ENCODE assay signal across 18 cellular contexts in the genomic region with DNA sequence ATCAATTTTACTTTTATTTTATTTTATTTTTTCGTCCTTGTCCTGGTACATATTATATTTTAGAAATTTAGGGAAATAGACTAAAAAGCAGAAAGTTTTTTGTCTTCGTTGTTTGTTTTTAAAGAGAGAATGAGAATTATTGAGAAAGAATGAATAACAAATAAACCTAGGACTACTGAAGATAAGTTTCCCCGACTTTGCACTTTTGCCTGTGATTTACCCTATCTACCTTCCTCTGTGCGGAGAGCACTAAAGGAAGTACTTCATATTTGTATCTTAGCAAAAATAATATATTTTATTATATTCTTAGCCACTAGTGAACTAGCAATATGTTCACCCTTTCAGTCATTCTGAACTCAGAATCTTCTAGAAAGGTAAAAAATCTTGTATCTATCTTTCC.
A peak's percentile ranks its signal among the peaks of the same experiment; 100 is the strongest.
DNase-seq lines count a peak whose midpoint lies in the region; ATAC-seq, FAIRE-seq and TF ChIP-seq lines count a peak whose summit lies in the region.
"Had no signal": no experiment of that assay in that cellular context is flagged by ENCODE, and none has a peak within 500 bp of the region (broad histone marks: within the 10 kb centered on the region; RNA-seq: fewer than 3 reads in every experiment).

No MANE protein-coding gene starts in this region.

- H3K4me3 ChIP-seq in A549 (no peak overlapping the region), PC-3 (ENCODE audit: low read length) (no peak overlapping the region), lower lobe of right lung (no peak overlapping the region)

- TF ChIP-seq EP300 in A549 (IDR thresholded peaks at IDR 0.05): no peak

- intact Hi-C loops in PC-3 (cut with micrococcal nuclease): no loop called here
- intact Hi-C loops in lower lobe of right lung (cut with DNase I): no loop called here

- FAIRE-seq in A549 (lab: Jason Lieb, UNC) (no peak), colon (lab: Jason Lieb, UNC) (peak; percentile 10)
- FAIRE-seq: D721Med, GM12892, GM18507, HTR-8/SVneo had no signal

- no TSS peak for BruUV-seq in PC-3 (replicated peaks; lab: Mats Ljungman, UMichigan)

- H3K4me2 ChIP-seq in A549 (no peak overlapping the region), PC-3 (ENCODE audit: low read length) (no peak overlapping the region)
- H3K4me2 ChIP-seq: KMS-11 had no signal

- H4K20me1 ChIP-seq in PC-3 (ENCODE audit: low read length): 0 out of 2 replicates have a peak, but pooled peaks cover 5% of the 10 kb centered on the region

- peaks cover 73% of the 10 kb centered on the region for H3K36me3 ChIP-seq in PC-3 (ENCODE audit: low read depth, low read length)
- peaks cover 15% of the 10 kb centered on the region for H3K36me3 ChIP-seq in lower lobe of right lung

- no peaks in the 10 kb centered on the region for H3K27me3 ChIP-seq in PC-3 (ENCODE audit: low read length)
- H3K27me3 ChIP-seq in lower lobe of right lung (ENCODE audit: low read depth): no peaks in the 10 kb centered on the region

- POLR2A ChIA-PET in A549 (lab: Yijun Ruan, JAX): no interaction called here
- POLR2A ChIA-PET in PC-3 (lab: Charles Lee; ENCODE audit: unreplicated experiment): interaction anchor here (0.6 kb wide), 1 partner anchor 61 kb away, joined by 10 read pairs; a partner anchor contains a TSS

- peaks cover 5% of the 10 kb centered on the region for H3F3A ChIP-seq in PC-3 (ENCODE audit: low read length, unreplicated experiment)

- TF ChIP-seq CTCF in A549 (IDR thresholded peaks at IDR 0.05) (no peak), PC-3 (conservative IDR thresholded peaks at IDR 0.05; ENCODE audit: low read depth, low read length) (no peak), lower lobe of right lung (IDR thresholded peaks at IDR 0.05) (no peak)

- ATAC-seq in A549: no peak
- peak; percentile 23; the same call in 1 of the 2 replicates for ATAC-seq in PC-3
- no peak for ATAC-seq in HG03469 (IDR thresholded peaks at IDR 0.05; ENCODE audit: unreplicated experiment)
- ATAC-seq in lower lobe of right lung: no peak

- no peaks in the 10 kb centered on the region for H3K79me2 ChIP-seq in PC-3 (ENCODE audit: low read length)

- H3K27ac ChIP-seq in A549 (no peak overlapping the region), PC-3 (ENCODE audit: low read length) (no peak overlapping the region), lower lobe of right lung (no peak overlapping the region)
- H3K27ac ChIP-seq: C4-2B, KMS-11 had no signal

- DNase-seq in A549 (ENCODE audit: low read depth in 1 of 2, low spot score in 1 of 2): no peak
- DNase-seq in PC-3: no peak
- no peak for DNase-seq in stimulated activated CD4-positive, alpha-beta T cell treated with anti-CD3 and anti-CD28 coated beads, Interleukin-4, amount 100 ng/mL, for 1 hour
- DNase-seq in lower lobe of right lung: no peak
- DNase-seq: AML-193; Caco-2; CD4-positive, alpha-beta T cell; GDM1; GOT3; H9 had no signal

- TF ChIP-seq POLR2A in A549 (IDR thresholded peaks at IDR 0.05; ENCODE audit: low read length): no peak

- H3K4me1 ChIP-seq in A549 (no peaks in the 10 kb centered on the region), PC-3 (ENCODE audit: insufficient read depth, low read length) (no peaks in the 10 kb centered on the region), lower lobe of right lung (no peaks in the 10 kb centered on the region)
- H3K4me1 ChIP-seq: Caco-2 had no signal

- no peak overlapping the region for H3K9ac ChIP-seq in PC-3 (ENCODE audit: low read length)
- H3K9ac ChIP-seq: KMS-11 had no signal

- no peaks in the 10 kb centered on the region for H3K9me2 ChIP-seq in PC-3 (replicated peaks; ENCODE audit: low read length)

- WGBS in A549 (ENCODE audit: missing lambda C conversion rate): 96% methylated on average over 4 of the region's 4 CpGs

- no peaks in the 10 kb centered on the region for H3K9me3 ChIP-seq in A549
- no peaks in the 10 kb centered on the region for H3K9me3 ChIP-seq in PC-3 (ENCODE audit: low read length)
- no peaks in the 10 kb centered on the region for H3K9me3 ChIP-seq in lower lobe of right lung
- H3K9me3 ChIP-seq: Caco-2 had no signal

- H2AFZ ChIP-seq in PC-3 (ENCODE audit: low read length): no peak overlapping the region

- no peak for TF ChIP-seq RAD21 in A549 (conservative IDR thresholded peaks at IDR 0.05 in 1 of 2, IDR thresholded peaks at IDR 0.05 in 1 of 2)

- CTCF ChIA-PET in A549 (lab: Yijun Ruan, JAX) (no interaction called here), PC-3 (lab: Charles Lee) (no interaction called here)

TF ChIP-seq in A549, 52 proteins besides CTCF, POLR2A, EP300 and RAD21:
- TF ChIP-seq MAFK (IDR thresholded peaks at IDR 0.05; ENCODE audit: partially characterized antibody): peak; percentile 78
- TF ChIP-seq, protein P1, sequence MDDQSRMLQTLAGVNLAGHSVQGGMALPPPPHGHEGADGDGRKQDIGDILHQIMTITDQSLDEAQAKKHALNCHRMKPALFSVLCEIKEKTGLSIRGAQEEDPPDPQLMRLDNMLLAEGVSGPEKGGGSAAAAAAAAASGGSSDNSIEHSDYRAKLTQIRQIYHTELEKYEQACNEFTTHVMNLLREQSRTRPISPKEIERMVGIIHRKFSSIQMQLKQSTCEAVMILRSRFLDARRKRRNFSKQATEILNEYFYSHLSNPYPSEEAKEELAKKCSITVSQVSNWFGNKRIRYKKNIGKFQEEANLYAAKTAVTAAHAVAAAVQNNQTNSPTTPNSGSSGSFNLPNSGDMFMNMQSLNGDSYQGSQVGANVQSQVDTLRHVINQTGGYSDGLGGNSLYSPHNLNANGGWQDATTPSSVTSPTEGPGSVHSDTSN (IDR thresholded peaks at IDR 0.05): no peak
- TF ChIP-seq, protein P2, sequence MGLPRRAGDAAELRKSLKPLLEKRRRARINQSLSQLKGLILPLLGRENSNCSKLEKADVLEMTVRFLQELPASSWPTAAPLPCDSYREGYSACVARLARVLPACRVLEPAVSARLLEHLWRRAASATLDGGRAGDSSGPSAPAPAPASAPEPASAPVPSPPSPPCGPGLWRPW (IDR thresholded peaks at IDR 0.05): no peak
